Comparison of ENCODE assay signal across 29 cellular contexts in genomic region chr13:31477961-31478360, GRCh38.
DNase-seq lines count a peak whose midpoint lies in the region; ATAC-seq and TF ChIP-seq lines count a peak whose summit lies in the region.
"Had no signal": no experiment of that assay in that cellular context is flagged by ENCODE, and none has a peak within 500 bp of the region (broad histone marks: within the 10 kb centered on the region; RNA-seq: fewer than 3 reads in every experiment).

No MANE protein-coding gene starts in this region.

- DNase-seq in AG04449 (ENCODE audit: low read depth, low spot score) (peak; percentile 88), GM23338 (ENCODE audit: low spot score) (no peak), brain pericyte (ENCODE audit: low read depth, low spot score) (peak; percentile 55), iris pigment epithelial cell (ENCODE audit: low read depth) (peak; percentile 11), NCI-H1048 (lab: John Stamatoyannopoulos, UW) (no peak), GM13976 (ENCODE audit: low spot score) (no peak)
- DNase-seq in stimulated activated CD4-positive, alpha-beta T cell treated with anti-CD3 and anti-CD28 coated beads, Interleukin-12 subunit alpha, Interleukin-12 subunit beta, amount 100 ng/mL, for 4 hours = no peak
- DNase-seq in activated naive CD4-positive, alpha-beta T cell treated with anti-CD3 and anti-CD28 coated beads, Interleukin-2, amount 10 ng/mL, durations not matched to agents 7 days and 5 days = no peak
- DNase-seq: 8988T; activated CD4-positive, alpha-beta T cell treated with anti-CD3 and anti-CD28 coated beads, Interleukin-2, amount 10 ng/mL, durations not matched to agents 24 days and 14 days; activated naive CD8-positive, alpha-beta T cell treated with anti-CD3 and anti-CD28 coated beads for 36 hours; CD4-positive, CD25-positive, alpha-beta regulatory T cell; dermis blood vessel endothelial cell; DMS 273 treated with DMSO at 0.1 percent for 48 hours; GF-D8; left colon; NCI-H187 treated with DMSO at 0.1 percent for 48 hours; NCI-H345; PC-3; SHP77 treated with DMSO at 0.1 percent for 48 hours; stimulated activated CD4-positive, alpha-beta T cell treated with anti-CD3 and anti-CD28 coated beads, Interleukin-4, amount 100 ng/mL, for 24 hours; T-helper 17 cell had no signal

- CTCF ChIA-PET in AG04449 (lab: Yijun Ruan, JAX) = no interaction called here
- CTCF ChIA-PET in activated naive CD4-positive, alpha-beta T cell treated with anti-CD3 and anti-CD28 coated beads, Interleukin-2, amount 10 ng/mL, durations not matched to agents 7 days and 5 days (lab: Charles Lee) = no interaction called here

- no peaks in the 10 kb centered on the region for H3F3A ChIP-seq in GM23338 (replicated peaks; ENCODE audit: low read depth)

- no peaks in the 10 kb centered on the region for H4K20me1 ChIP-seq in GM23338 (replicated peaks; ENCODE audit: insufficient read depth)

- no peaks in the 10 kb centered on the region for H3K27me3 Mint-ChIP-seq in GM23338 (ENCODE audit: insufficient read depth, low read depth, poor library complexity)
- no peaks in the 10 kb centered on the region for H3K27me3 Mint-ChIP-seq in activated naive CD4-positive, alpha-beta T cell treated with anti-CD3 and anti-CD28 coated beads, Interleukin-2, amount 10 ng/mL, durations not matched to agents 7 days and 5 days
- H3K27me3 Mint-ChIP-seq: activated CD4-positive, alpha-beta T cell treated with anti-CD3 and anti-CD28 coated beads, Interleukin-2, amount 10 ng/mL, durations not matched to agents 24 days and 14 days; CD4-positive, CD25-positive, alpha-beta regulatory T cell had no signal

- POLR2A ChIA-PET in AG04449 (lab: Yijun Ruan, JAX) = interaction anchor here (1.0 kb wide), 1 partner anchor 289 kb away, joined by 4 read pairs; no protein-coding TSS in a partner anchor

- no peaks in the 10 kb centered on the region for H3K79me2 ChIP-seq in GM23338 (replicated peaks; ENCODE audit: insufficient read depth)

- no peak overlapping the region for H3K4me3 Mint-ChIP-seq in GM23338
- H3K4me3 Mint-ChIP-seq in activated naive CD4-positive, alpha-beta T cell treated with anti-CD3 and anti-CD28 coated beads, Interleukin-2, amount 10 ng/mL, durations not matched to agents 7 days and 5 days = no peak overlapping the region
- H3K4me3 Mint-ChIP-seq: activated CD4-positive, alpha-beta T cell treated with anti-CD3 and anti-CD28 coated beads, Interleukin-2, amount 10 ng/mL, durations not matched to agents 24 days and 14 days; activated naive CD8-positive, alpha-beta T cell treated with anti-CD3 and anti-CD28 coated beads for 36 hours; activated T-helper 17 cell treated with anti-CD3 and anti-CD28 coated beads, Interleukin-2, amount 50 U/mL, for 72 hours; mesothelial cell of epicardium; stimulated activated naive CD8-positive, alpha-beta T cell treated with anti-CD3 and anti-CD28 coated beads, Interleukin-15, Interleukin-2, amounts not matched to agents 100 ng/mL and 50 ng/mL, for 24 hours; T-helper 17 cell had no signal

- H3K27me3 ChIP-seq in GM23338 (ENCODE audit: insufficient read depth) = no peaks in the 10 kb centered on the region
- H3K27me3 ChIP-seq: breast epithelium, tibial nerve had no signal

- H3K4me1 ChIP-seq in GM23338 (ENCODE audit: insufficient read depth) = peaks cover 7% of the 10 kb centered on the region
- H3K4me1 ChIP-seq: breast epithelium, tibial nerve had no signal

- H3K4me3 ChIP-seq in AG04449 (ENCODE audit: low read depth, low read length) (no peak overlapping the region), GM23338 (no peak overlapping the region)
- H3K4me3 ChIP-seq: breast epithelium, smooth muscle cell, tibial nerve had no signal

- H3K36me3 ChIP-seq in GM23338 (ENCODE audit: insufficient read depth) = no peaks in the 10 kb centered on the region
- H3K36me3 ChIP-seq: breast epithelium, tibial nerve had no signal

- no peak for ATAC-seq in GM23338
- ATAC-seq: activated T-helper 17 cell treated with anti-CD3 and anti-CD28 coated beads, Interleukin-2, amount 50 U/mL, for 72 hours; left colon; PC-3; T-helper 17 cell had no signal

- H3K27ac Mint-ChIP-seq in GM23338 = no peak overlapping the region
- no peak overlapping the region for H3K27ac Mint-ChIP-seq in activated naive CD4-positive, alpha-beta T cell treated with anti-CD3 and anti-CD28 coated beads, Interleukin-2, amount 10 ng/mL, durations not matched to agents 7 days and 5 days
- H3K27ac Mint-ChIP-seq: activated CD4-positive, alpha-beta T cell treated with anti-CD3 and anti-CD28 coated beads, Interleukin-2, amount 10 ng/mL, durations not matched to agents 24 days and 14 days; activated naive CD8-positive, alpha-beta T cell treated with anti-CD3 and anti-CD28 coated beads for 36 hours; activated T-helper 17 cell treated with anti-CD3 and anti-CD28 coated beads, Interleukin-2, amount 50 U/mL, for 72 hours; CD4-positive, CD25-positive, alpha-beta regulatory T cell; mesothelial cell of epicardium; stimulated activated naive CD8-positive, alpha-beta T cell treated with anti-CD3 and anti-CD28 coated beads, Interleukin-15, Interleukin-2, amounts not matched to agents 100 ng/mL and 50 ng/mL, for 24 hours; T-helper 17 cell had no signal

- TF ChIP-seq CTCF in AG04449 (IDR thresholded peaks at IDR 0.05; ENCODE audit: insufficient read depth, low read length, missing control alignments) = no peak
- no peak for TF ChIP-seq CTCF in GM23338 (conservative IDR thresholded peaks at IDR 0.05; ENCODE audit: low read depth in 2 of 2)
- no peak for TF ChIP-seq CTCF in GM13976 (IDR thresholded peaks at IDR 0.05; ENCODE audit: borderline replicate concordance, control extremely low read depth, extremely low read depth, insufficient read depth, missing control alignments)

- H3K4me1 Mint-ChIP-seq in GM23338 = peaks cover 9% of the 10 kb centered on the region; the same call in 2 of the 3 replicates
- no peaks in the 10 kb centered on the region for H3K4me1 Mint-ChIP-seq in activated naive CD4-positive, alpha-beta T cell treated with anti-CD3 and anti-CD28 coated beads, Interleukin-2, amount 10 ng/mL, durations not matched to agents 7 days and 5 days
- H3K4me1 Mint-ChIP-seq: activated CD4-positive, alpha-beta T cell treated with anti-CD3 and anti-CD28 coated beads, Interleukin-2, amount 10 ng/mL, durations not matched to agents 24 days and 14 days; activated naive CD8-positive, alpha-beta T cell treated with anti-CD3 and anti-CD28 coated beads for 36 hours; activated T-helper 17 cell treated with anti-CD3 and anti-CD28 coated beads, Interleukin-2, amount 50 U/mL, for 72 hours; CD4-positive, CD25-positive, alpha-beta regulatory T cell; T-helper 17 cell had no signal

- no peak overlapping the region for H3K4me2 ChIP-seq in GM23338
- H3K4me2 ChIP-seq: KMS-11, smooth muscle cell had no signal

- H3K36me3 Mint-ChIP-seq in GM23338 (ENCODE audit: low read depth) = no peaks in the 10 kb centered on the region
- H3K36me3 Mint-ChIP-seq in activated naive CD4-positive, alpha-beta T cell treated with anti-CD3 and anti-CD28 coated beads, Interleukin-2, amount 10 ng/mL, durations not matched to agents 7 days and 5 days = no peaks in the 10 kb centered on the region
- H3K36me3 Mint-ChIP-seq: activated naive CD8-positive, alpha-beta T cell treated with anti-CD3 and anti-CD28 coated beads for 36 hours; CD4-positive, CD25-positive, alpha-beta regulatory T cell had no signal

- H2AFZ ChIP-seq in GM23338 = peak overlapping the region; percentile 49; the same call in 1 of the 2 replicates

- H3K9me3 Mint-ChIP-seq in GM23338 = no peaks in the 10 kb centered on the region; the same call in 2 of the 3 replicates
- peaks cover 2% of the 10 kb centered on the region for H3K9me3 Mint-ChIP-seq in activated naive CD4-positive, alpha-beta T cell treated with anti-CD3 and anti-CD28 coated beads, Interleukin-2, amount 10 ng/mL, durations not matched to agents 7 days and 5 days
- H3K9me3 Mint-ChIP-seq: activated CD4-positive, alpha-beta T cell treated with anti-CD3 and anti-CD28 coated beads, Interleukin-2, amount 10 ng/mL, durations not matched to agents 24 days and 14 days; activated naive CD8-positive, alpha-beta T cell treated with anti-CD3 and anti-CD28 coated beads for 36 hours; stimulated activated naive CD8-positive, alpha-beta T cell treated with anti-CD3 and anti-CD28 coated beads, Interleukin-15, Interleukin-2, amounts not matched to agents 100 ng/mL and 50 ng/mL, for 24 hours had no signal

- in situ Hi-C loops in GM13976 (cut with MboI; ENCODE audit: low sequenced_read_pairs, unreplicated experiment) = no loop called here

- H3K27ac ChIP-seq in GM23338 (ENCODE audit: low read depth) = no peak overlapping the region
- H3K27ac ChIP-seq: KMS-11, tibial nerve had no signal

- peaks cover 9% of the 10 kb centered on the region; the same call in 1 of the 2 replicates for H3K9me2 ChIP-seq in GM23338 (ENCODE audit: insufficient read depth)

TF ChIP-seq in GM23338, 12 proteins besides CTCF, POLR2A, EP300 and RAD21:
- TF ChIP-seq CREB1 (CRISPR knock-in tag; IDR thresholded peaks at IDR 0.05; ENCODE audit: low read depth) (no peak), POLR2AphosphoS5 (IDR thresholded peaks at IDR 0.05; ENCODE audit: low read depth) (no peak), REST (IDR thresholded peaks at IDR 0.05; ENCODE audit: unreplicated experiment) (no peak), EZH2phosphoT487 (IDR thresholded peaks at IDR 0.05; ENCODE audit: unreplicated experiment) (no peak)

Comparison
In these comparisons a context has a peak if more than half of its experiments do, and no peak if none do; other contexts are left out.
1. DNase-seq: peak in AG04449 (single experiment), brain pericyte (single experiment) and iris pigment epithelial cell (single experiment); none in GM23338 (single experiment), stimulated activated CD4-positive, alpha-beta T cell treated with anti-CD3 and anti-CD28 coated beads, Interleukin-12 subunit alpha, Interleukin-12 subunit beta, amount 100 ng/mL, for 4 hours (single experiment), NCI-H1048 (single experiment), activated naive CD4-positive, alpha-beta T cell treated with anti-CD3 and anti-CD28 coated beads, Interleukin-2, amount 10 ng/mL, durations not matched to agents 7 days and 5 days (single experiment) and GM13976 (single experiment).